In the genomic region with DNA sequence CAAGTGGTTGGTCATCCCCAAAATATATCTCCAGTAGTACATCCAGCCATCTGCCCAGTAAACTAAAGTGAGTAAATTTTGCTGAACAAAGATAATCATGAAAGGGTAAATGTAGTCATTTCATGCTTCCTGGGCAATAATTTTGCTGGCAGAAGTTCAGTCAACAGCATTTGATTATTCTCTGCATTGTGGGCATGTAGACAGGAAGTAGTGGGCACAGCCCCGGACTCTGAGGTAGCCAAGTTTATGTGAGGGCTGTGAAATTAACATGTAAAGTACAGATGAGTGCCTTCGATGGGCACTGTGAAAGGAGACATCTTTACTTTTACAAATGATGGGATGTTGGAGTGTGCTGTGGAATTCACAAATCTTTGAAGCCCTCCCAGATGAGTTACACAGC, we compare ENCODE assay signal across 16 cellular contexts.
A peak's percentile ranks its signal among the peaks of the same experiment; 100 is the strongest.
DNase-seq lines count a peak whose midpoint lies in the region; ATAC-seq and TF ChIP-seq lines count a peak whose summit lies in the region.
"Had no signal": no experiment of that assay in that cellular context is flagged by ENCODE, and none has a peak within 500 bp of the region (broad histone marks: within the 10 kb centered on the region; RNA-seq: fewer than 3 reads in every experiment).

No MANE protein-coding gene starts in this region.

- no TSS peak for BruUV-seq in A673 (replicated peaks; lab: Mats Ljungman, UMichigan)

- H3K9ac ChIP-seq in BLaER1 treated with 17β-estradiol and CSF1 and Interleukin-3, amounts not matched to agents 10 nM and 100 nM, result no peak overlapping the region

- H3K4me1 ChIP-seq in A673 (ENCODE audit: insufficient read depth, low read length, poor library complexity, severe bottlenecking) (no peaks in the 10 kb centered on the region), esophagus muscularis mucosa (no peaks in the 10 kb centered on the region), sigmoid colon (no peaks in the 10 kb centered on the region)
- peaks cover 0 to 9% (median 4%) of the 10 kb centered on the region in 10 experiments; a peak in 8 of 20 replicates for H3K4me1 ChIP-seq in BLaER1 treated with 17β-estradiol and CSF1 and Interleukin-3, amounts not matched to agents 10 nM and 100 nM
- H3K4me1 ChIP-seq: BE2C had no signal

- TF ChIP-seq CTCF in A673 (conservative IDR thresholded peaks at IDR 0.05; ENCODE audit: low read depth, low read length) (no peak), esophagus muscularis mucosa (IDR thresholded peaks at IDR 0.05) (no peak), sigmoid colon (IDR thresholded peaks at IDR 0.05) (no peak)

- H3K27me3 ChIP-seq in A673 (replicated peaks; ENCODE audit: insufficient read depth, low read depth, low read length, poor library complexity) (no peaks in the 10 kb centered on the region), esophagus muscularis mucosa (no peaks in the 10 kb centered on the region), sigmoid colon (no peaks in the 10 kb centered on the region)
- no peaks in the 10 kb centered on the region for H3K27me3 ChIP-seq in BLaER1 treated with 17β-estradiol and CSF1 and Interleukin-3, amounts not matched to agents 10 nM and 100 nM
- H3K27me3 ChIP-seq: BE2C had no signal

- peak; percentile 8 for DNase-seq in A673 (ENCODE audit: low spot score)
- peak; percentile 67 to 92 for DNase-seq in NCI-H2081 (lab: John Stamatoyannopoulos, UW)
- DNase-seq in esophagus muscularis mucosa (ENCODE audit: extremely low spot score), result peak; percentile 57
- DNase-seq in NCI-H2171 treated with DMSO at 0.1 percent for 48 hours (lab: John Stamatoyannopoulos, UW), result no peak
- DNase-seq in sigmoid colon, result no peak
- DNase-seq: BE2C; Calu3; CD8-positive, alpha-beta memory T cell; DMS79; GF-D8; HCEC 1CT; HFFc6 had no signal

- H3K4me2 ChIP-seq in BLaER1 treated with 17β-estradiol and CSF1 and Interleukin-3, amounts not matched to agents 10 nM and 100 nM, result peak overlapping the region in 8 of 11 experiments; percentile 2 to 40 (median 23); a peak in 9 of 22 replicates

- 66% methylated on average over 2 of the region's 2 CpGs for WGBS in esophagus muscularis mucosa
- 53 to 54% methylated on average over 2 of the region's 2 CpGs for WGBS in sigmoid colon, 2 donors

- ATAC-seq in HG03045 (IDR thresholded peaks at IDR 0.05; ENCODE audit: unreplicated experiment), result no peak
- ATAC-seq: K562 had no signal

- H3K9me3 ChIP-seq in A673 (ENCODE audit: low read depth, low read length, poor library complexity, severe bottlenecking), result no peaks in the 10 kb centered on the region
- no peaks in the 10 kb centered on the region for H3K9me3 ChIP-seq in BLaER1 treated with 17β-estradiol and CSF1 and Interleukin-3, amounts not matched to agents 10 nM and 100 nM (replicated peaks in 1 of 11)
- H3K9me3 ChIP-seq in esophagus muscularis mucosa, result no peaks in the 10 kb centered on the region
- no peaks in the 10 kb centered on the region for H3K9me3 ChIP-seq in sigmoid colon
- H3K9me3 ChIP-seq: BE2C had no signal

- TF ChIP-seq EP300 in esophagus muscularis mucosa (IDR thresholded peaks at IDR 0.05) (no peak), sigmoid colon (IDR thresholded peaks at IDR 0.05) (no peak)

- TF ChIP-seq POLR2A in esophagus muscularis mucosa (IDR thresholded peaks at IDR 0.05; ENCODE audit: low read depth), result no peak
- TF ChIP-seq POLR2A in sigmoid colon (IDR thresholded peaks at IDR 0.05), result no peak

- no peaks in the 10 kb centered on the region for H4K20me1 ChIP-seq in BLaER1 treated with 17β-estradiol and CSF1 and Interleukin-3, amounts not matched to agents 10 nM and 100 nM

- H3K36me3 ChIP-seq in A673 (ENCODE audit: insufficient read depth, low read length, poor library complexity, severe bottlenecking), result no peaks in the 10 kb centered on the region
- no peaks in the 10 kb centered on the region for H3K36me3 ChIP-seq in BLaER1 treated with 17β-estradiol and CSF1 and Interleukin-3, amounts not matched to agents 10 nM and 100 nM
- no peaks in the 10 kb centered on the region for H3K36me3 ChIP-seq in esophagus muscularis mucosa
- no peaks in the 10 kb centered on the region for H3K36me3 ChIP-seq in sigmoid colon
- H3K36me3 ChIP-seq: BE2C had no signal

- H3K27ac ChIP-seq in A673 (ENCODE audit: low read depth, low read length, poor library complexity, severe bottlenecking) (no peak overlapping the region), esophagus muscularis mucosa (replicated peaks in 1 of 4) (no peak overlapping the region), sigmoid colon (no peak overlapping the region)
- no peak overlapping the region for H3K27ac ChIP-seq in BLaER1 treated with 17β-estradiol and CSF1 and Interleukin-3, amounts not matched to agents 10 nM and 100 nM
- H3K27ac ChIP-seq: HL-60 had no signal

- intact Hi-C loops in A673 (cut with micrococcal nuclease; ENCODE audit: unreplicated experiment) (no loop called here), esophagus muscularis mucosa (cut with DNase I) (no loop called here), sigmoid colon (cut with DNase I) (no loop called here)

- CTCF ChIA-PET in A673 (lab: Charles Lee), result interaction anchor here (0.6 kb wide), 1 partner anchor 1264 kb away, joined by 3 read pairs; no protein-coding TSS in a partner anchor

- POLR2A ChIA-PET in A673 (lab: Charles Lee; ENCODE audit: low non-redundant PET), result no interaction called here

- H3K4me3 ChIP-seq in A673 (ENCODE audit: low read depth, low read length, poor library complexity, severe bottlenecking) (no peak overlapping the region), esophagus muscularis mucosa (no peak overlapping the region), sigmoid colon (no peak overlapping the region)
- no peak overlapping the region for H3K4me3 ChIP-seq in BLaER1 treated with 17β-estradiol and CSF1 and Interleukin-3, amounts not matched to agents 10 nM and 100 nM
- H3K4me3 ChIP-seq: K562 had no signal

Comparison
In these comparisons a context has a peak if more than half of its experiments do, and no peak if none do; other contexts are left out.
1. DNase-seq: peak in A673 (single experiment), NCI-H2081 (2 of 2) and esophagus muscularis mucosa (single experiment); none in NCI-H2171 treated with DMSO at 0.1 percent for 48 hours (single experiment) and sigmoid colon (single experiment).